Comparison of ENCODE assay signal across 1 cellular context in the genomic region with DNA sequence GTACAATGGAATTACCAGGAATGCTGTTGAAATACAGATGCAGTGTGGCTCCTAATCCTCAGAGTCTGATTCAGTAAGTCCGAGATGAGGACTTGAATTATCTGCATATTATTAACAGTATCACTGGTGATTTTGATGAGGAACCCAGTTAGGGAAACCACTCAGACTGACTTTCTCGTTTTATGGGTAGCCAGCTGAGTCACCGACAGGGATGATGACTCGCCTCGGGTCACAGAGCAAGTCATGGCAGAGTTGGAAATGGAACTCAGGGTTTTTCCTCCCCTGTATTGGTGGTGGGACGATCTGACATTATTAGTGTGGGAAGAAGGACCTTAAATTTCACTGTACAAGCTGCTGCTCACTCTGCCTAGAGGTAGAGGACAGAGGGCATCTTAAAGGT.
TF ChIP-seq lines count a peak whose summit lies in the region.

No MANE protein-coding gene starts in this region.

TF ChIP-seq in K562, 482 proteins besides CTCF, POLR2A, EP300 and RAD21 (continued from another document and continues in another):
- TF ChIP-seq ZNF384 (IDR thresholded peaks at IDR 0.05; ENCODE audit: low read depth, low read length) (no peak), NR2C1 (IDR thresholded peaks at IDR 0.05) (no peak), NR2C1 (tag; IDR thresholded peaks at IDR 0.05) (peak; percentile 42; the same call in 1 of the 2 replicates), ZBTB9 (CRISPR knock-in tag; IDR thresholded peaks at IDR 0.05) (no peak), THRAP3 (IDR thresholded peaks at IDR 0.05; ENCODE audit: borderline replicate concordance) (no peak), MAFK (IDR thresholded peaks at IDR 0.05; ENCODE audit: low read length) (peak; percentile 9; the same call in 1 of the 2 replicates), ZNF76 (CRISPR knock-in tag; IDR thresholded peaks at IDR 0.05; ENCODE audit: borderline replicate concordance) (no peak), SPI1 (IDR thresholded peaks at IDR 0.05; ENCODE audit: borderline replicate concordance, low read depth, low read length) (no peak), ZNF316 (IDR thresholded peaks at IDR 0.05) (peak; percentile 64), TEAD1 (CRISPR knock-in tag; IDR thresholded peaks at IDR 0.05) (no peak), ZSCAN29 (IDR thresholded peaks at IDR 0.05) (no peak), ZBTB43 (CRISPR knock-in tag; IDR thresholded peaks at IDR 0.05) (no peak), MAFF (IDR thresholded peaks at IDR 0.05; ENCODE audit: low read length) (no peak), PHB (CRISPR knock-in tag; IDR thresholded peaks at IDR 0.05) (no peak), ZBTB8A (IDR thresholded peaks at IDR 0.05; ENCODE audit: partially characterized antibody) (no peak), DIDO1 (tag; IDR thresholded peaks at IDR 0.05; ENCODE audit: low read depth) (no peak), ZNF217 (CRISPR knock-in tag; IDR thresholded peaks at IDR 0.05) (no peak), THAP12 (CRISPR knock-in tag; IDR thresholded peaks at IDR 0.05) (no peak), BRF1 (IDR thresholded peaks at IDR 0.05; ENCODE audit: borderline replicate concordance, extremely low read depth, insufficient read length) (no peak), FOSL1 (tag; conservative IDR thresholded peaks at IDR 0.05) (peak; percentile 81), SAP30 (IDR thresholded peaks at IDR 0.05; ENCODE audit: borderline replicate concordance, insufficient read depth, low read depth, low read length, poor library complexity, severe bottlenecking) (no peak), PRDM10 (IDR thresholded peaks at IDR 0.05; ENCODE audit: partially characterized antibody) (peak; percentile 14), SIN3B (IDR thresholded peaks at IDR 0.05; ENCODE audit: low read depth) (no peak), PHF20 (IDR thresholded peaks at IDR 0.05; ENCODE audit: partially characterized antibody) (no peak), ZNF77 (CRISPR knock-in tag; IDR thresholded peaks at IDR 0.05) (no peak), ZFX (CRISPR knock-in tag; IDR thresholded peaks at IDR 0.05) (no peak), GABPA (tag; conservative IDR thresholded peaks at IDR 0.05; ENCODE audit: low read depth) (no peak), CCAR2 (IDR thresholded peaks at IDR 0.05; ENCODE audit: low read depth, low read length) (no peak), CBFB (CRISPR knock-in tag; IDR thresholded peaks at IDR 0.05) (no peak), RBM34 (IDR thresholded peaks at IDR 0.05; ENCODE audit: borderline replicate concordance, insufficient read depth, low read length) (no peak), SNRNP70 (optimal IDR thresholded peaks at IDR 0.05; ENCODE audit: low read depth, low read length) (no peak), KLF16 (IDR thresholded peaks at IDR 0.05) (no peak), MAFG (tag; conservative IDR thresholded peaks at IDR 0.05) (peak; percentile 33; the same call in 1 of the 2 replicates), RCOR1 (IDR thresholded peaks at IDR 0.05; ENCODE audit: borderline replicate concordance in 1 of 2, low read depth in 2 of 2, low read length in 2 of 2) (no peak), THRB (CRISPR knock-in tag; conservative IDR thresholded peaks at IDR 0.05) (no peak)
- TF ChIP-seq, protein P1, sequence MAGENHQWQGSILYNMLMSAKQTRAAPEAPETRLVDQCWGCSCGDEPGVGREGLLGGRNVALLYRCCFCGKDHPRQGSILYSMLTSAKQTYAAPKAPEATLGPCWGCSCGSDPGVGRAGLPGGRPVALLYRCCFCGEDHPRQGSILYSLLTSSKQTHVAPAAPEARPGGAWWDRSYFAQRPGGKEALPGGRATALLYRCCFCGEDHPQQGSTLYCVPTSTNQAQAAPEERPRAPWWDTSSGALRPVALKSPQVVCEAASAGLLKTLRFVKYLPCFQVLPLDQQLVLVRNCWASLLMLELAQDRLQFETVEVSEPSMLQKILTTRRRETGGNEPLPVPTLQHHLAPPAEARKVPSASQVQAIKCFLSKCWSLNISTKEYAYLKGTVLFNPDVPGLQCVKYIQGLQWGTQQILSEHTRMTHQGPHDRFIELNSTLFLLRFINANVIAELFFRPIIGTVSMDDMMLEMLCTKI (IDR thresholded peaks at IDR 0.05; ENCODE audit: partially characterized antibody), result no peak
- TF ChIP-seq, protein P2, sequence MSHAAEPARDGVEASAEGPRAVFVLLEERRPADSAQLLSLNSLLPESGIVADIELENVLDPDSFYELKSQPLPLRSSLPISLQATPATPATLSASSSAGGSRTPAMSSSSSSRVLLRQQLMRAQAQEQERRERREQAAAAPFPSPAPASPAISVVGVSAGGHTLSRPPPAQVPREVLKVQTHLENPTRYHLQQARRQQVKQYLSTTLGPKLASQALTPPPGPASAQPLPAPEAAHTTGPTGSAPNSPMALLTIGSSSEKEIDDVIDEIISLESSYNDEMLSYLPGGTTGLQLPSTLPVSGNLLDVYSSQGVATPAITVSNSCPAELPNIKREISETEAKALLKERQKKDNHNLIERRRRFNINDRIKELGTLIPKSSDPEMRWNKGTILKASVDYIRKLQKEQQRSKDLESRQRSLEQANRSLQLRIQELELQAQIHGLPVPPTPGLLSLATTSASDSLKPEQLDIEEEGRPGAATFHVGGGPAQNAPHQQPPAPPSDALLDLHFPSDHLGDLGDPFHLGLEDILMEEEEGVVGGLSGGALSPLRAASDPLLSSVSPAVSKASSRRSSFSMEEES (CRISPR knock-in tag; IDR thresholded peaks at IDR 0.05), result no peak
- TF ChIP-seq, protein P3, sequence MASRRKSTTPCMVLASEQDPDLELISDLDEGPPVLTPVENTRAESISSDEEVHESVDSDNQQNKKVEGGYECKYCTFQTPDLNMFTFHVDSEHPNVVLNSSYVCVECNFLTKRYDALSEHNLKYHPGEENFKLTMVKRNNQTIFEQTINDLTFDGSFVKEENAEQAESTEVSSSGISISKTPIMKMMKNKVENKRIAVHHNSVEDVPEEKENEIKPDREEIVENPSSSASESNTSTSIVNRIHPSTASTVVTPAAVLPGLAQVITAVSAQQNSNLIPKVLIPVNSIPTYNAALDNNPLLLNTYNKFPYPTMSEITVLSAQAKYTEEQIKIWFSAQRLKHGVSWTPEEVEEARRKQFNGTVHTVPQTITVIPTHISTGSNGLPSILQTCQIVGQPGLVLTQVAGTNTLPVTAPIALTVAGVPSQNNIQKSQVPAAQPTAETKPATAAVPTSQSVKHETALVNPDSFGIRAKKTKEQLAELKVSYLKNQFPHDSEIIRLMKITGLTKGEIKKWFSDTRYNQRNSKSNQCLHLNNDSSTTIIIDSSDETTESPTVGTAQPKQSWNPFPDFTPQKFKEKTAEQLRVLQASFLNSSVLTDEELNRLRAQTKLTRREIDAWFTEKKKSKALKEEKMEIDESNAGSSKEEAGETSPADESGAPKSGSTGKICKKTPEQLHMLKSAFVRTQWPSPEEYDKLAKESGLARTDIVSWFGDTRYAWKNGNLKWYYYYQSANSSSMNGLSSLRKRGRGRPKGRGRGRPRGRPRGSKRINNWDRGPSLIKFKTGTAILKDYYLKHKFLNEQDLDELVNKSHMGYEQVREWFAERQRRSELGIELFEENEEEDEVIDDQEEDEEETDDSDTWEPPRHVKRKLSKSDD (conservative IDR thresholded peaks at IDR 0.05; ENCODE audit: low read length), result no peak
- TF ChIP-seq, protein P4, sequence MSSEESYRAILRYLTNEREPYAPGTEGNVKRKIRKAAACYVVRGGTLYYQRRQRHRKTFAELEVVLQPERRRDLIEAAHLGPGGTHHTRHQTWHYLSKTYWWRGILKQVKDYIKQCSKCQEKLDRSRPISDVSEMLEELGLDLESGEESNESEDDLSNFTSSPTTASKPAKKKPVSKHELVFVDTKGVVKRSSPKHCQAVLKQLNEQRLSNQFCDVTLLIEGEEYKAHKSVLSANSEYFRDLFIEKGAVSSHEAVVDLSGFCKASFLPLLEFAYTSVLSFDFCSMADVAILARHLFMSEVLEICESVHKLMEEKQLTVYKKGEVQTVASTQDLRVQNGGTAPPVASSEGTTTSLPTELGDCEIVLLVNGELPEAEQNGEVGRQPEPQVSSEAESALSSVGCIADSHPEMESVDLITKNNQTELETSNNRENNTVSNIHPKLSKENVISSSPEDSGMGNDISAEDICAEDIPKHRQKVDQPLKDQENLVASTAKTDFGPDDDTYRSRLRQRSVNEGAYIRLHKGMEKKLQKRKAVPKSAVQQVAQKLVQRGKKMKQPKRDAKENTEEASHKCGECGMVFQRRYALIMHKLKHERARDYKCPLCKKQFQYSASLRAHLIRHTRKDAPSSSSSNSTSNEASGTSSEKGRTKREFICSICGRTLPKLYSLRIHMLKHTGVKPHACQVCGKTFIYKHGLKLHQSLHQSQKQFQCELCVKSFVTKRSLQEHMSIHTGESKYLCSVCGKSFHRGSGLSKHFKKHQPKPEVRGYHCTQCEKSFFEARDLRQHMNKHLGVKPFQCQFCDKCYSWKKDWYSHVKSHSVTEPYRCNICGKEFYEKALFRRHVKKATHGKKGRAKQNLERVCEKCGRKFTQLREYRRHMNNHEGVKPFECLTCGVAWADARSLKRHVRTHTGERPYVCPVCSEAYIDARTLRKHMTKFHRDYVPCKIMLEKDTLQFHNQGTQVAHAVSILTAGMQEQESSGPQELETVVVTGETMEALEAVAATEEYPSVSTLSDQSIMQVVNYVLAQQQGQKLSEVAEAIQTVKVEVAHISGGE (CRISPR knock-in tag; IDR thresholded peaks at IDR 0.05), result no peak
- TF ChIP-seq, protein P5, sequence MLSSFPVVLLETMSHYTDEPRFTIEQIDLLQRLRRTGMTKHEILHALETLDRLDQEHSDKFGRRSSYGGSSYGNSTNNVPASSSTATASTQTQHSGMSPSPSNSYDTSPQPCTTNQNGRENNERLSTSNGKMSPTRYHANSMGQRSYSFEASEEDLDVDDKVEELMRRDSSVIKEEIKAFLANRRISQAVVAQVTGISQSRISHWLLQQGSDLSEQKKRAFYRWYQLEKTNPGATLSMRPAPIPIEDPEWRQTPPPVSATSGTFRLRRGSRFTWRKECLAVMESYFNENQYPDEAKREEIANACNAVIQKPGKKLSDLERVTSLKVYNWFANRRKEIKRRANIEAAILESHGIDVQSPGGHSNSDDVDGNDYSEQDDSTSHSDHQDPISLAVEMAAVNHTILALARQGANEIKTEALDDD (IDR thresholded peaks at IDR 0.05), result peak; percentile 55; the same call in 1 of the 2 replicates
